20 cellular contexts compared by ENCODE assay signal in the genomic region with DNA sequence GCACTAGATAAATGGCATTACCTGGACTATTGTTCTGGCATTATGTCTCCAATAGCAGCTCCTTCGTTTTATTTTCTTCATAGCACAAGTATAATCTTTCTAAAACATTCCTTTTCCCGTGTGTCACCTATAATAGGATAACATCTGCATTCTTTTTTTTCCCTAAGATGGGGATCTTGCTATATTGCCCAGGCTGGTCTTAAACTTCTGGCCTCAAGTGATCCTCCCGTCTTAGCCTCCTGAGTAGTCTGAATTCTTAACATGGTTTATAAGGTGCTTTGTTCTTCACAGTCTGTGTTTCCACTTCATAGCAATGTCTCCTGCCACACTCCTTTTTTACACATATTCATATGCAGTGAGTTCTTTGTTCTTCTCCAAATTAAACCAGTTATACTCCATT. TPM values are rescaled to one million over a fixed set of nuclear protein-coding genes. Genes with fewer than 3 reads are reported as not detected.
DNase-seq lines count a peak whose midpoint lies in the region; ATAC-seq and TF ChIP-seq lines count a peak whose summit lies in the region.
"Had no signal": no experiment of that assay in that cellular context is flagged by ENCODE, and none has a peak within 500 bp of the region (broad histone marks: within the 10 kb centered on the region; RNA-seq: fewer than 3 reads in every experiment).

No MANE protein-coding gene starts in this region.

- intact Hi-C loops in activated naive CD4-positive, alpha-beta T cell treated with anti-CD3 and anti-CD28 coated beads for 36 hours (cut with micrococcal nuclease) = loop anchor here (5.0 kb wide), 2 partner anchors 291 to 1206 kb away; a partner anchor contains a TSS

- H3K4me3 Mint-ChIP-seq in activated naive CD4-positive, alpha-beta T cell treated with anti-CD3 and anti-CD28 coated beads for 36 hours = no peak overlapping the region
- H3K4me3 Mint-ChIP-seq in activated naive CD8-positive, alpha-beta T cell = no peak overlapping the region
- no peak overlapping the region for H3K4me3 Mint-ChIP-seq in natural killer cell treated with Interleukin-12 subunit alpha and Interleukin-12 subunit beta and Interleukin-15 and Interleukin-18, amount 100 ng/mL, for 72 hours
- H3K4me3 Mint-ChIP-seq: H9, IgD-negative memory B cell had no signal

- H3K36me3 ChIP-seq in SJCRH30 = peaks cover 81% of the 10 kb centered on the region

- DNase-seq in activated naive CD4-positive, alpha-beta T cell treated with anti-CD3 and anti-CD28 coated beads for 36 hours = no peak
- DNase-seq in activated naive CD4-positive, alpha-beta T cell treated with anti-CD3 and anti-CD28 coated beads, Interleukin-2, amount 50 U/mL, for 16 hours = no peak
- no peak for DNase-seq in natural killer cell treated with Interleukin-12 subunit alpha and Interleukin-12 subunit beta and Interleukin-15 and Interleukin-18, amount 100 ng/mL, for 72 hours (ENCODE audit: low spot score)
- DNase-seq in SJCRH30 (no peak), germinal center (ENCODE audit: low spot score) (no peak)
- DNase-seq: Calu3, DMS53, H9, MV-4-11, NCI-H1417 treated with DMSO at 0.1 percent for 48 hours, NCI-H2029, NCI-H2171, NCI-H446, NCI-H69, Right ventricle myocardium superior had no signal

- no peaks in the 10 kb centered on the region for H3K27me3 Mint-ChIP-seq in activated naive CD4-positive, alpha-beta T cell treated with anti-CD3 and anti-CD28 coated beads for 36 hours (ENCODE audit: low read depth)
- no peaks in the 10 kb centered on the region for H3K27me3 Mint-ChIP-seq in activated naive CD8-positive, alpha-beta T cell
- H3K27me3 Mint-ChIP-seq in natural killer cell treated with Interleukin-12 subunit alpha and Interleukin-12 subunit beta and Interleukin-15 and Interleukin-18, amount 100 ng/mL, for 72 hours = no peaks in the 10 kb centered on the region
- H3K27me3 Mint-ChIP-seq: IgD-negative memory B cell had no signal

- H3K27me3 ChIP-seq in SJCRH30 = no peaks in the 10 kb centered on the region

- H3K27ac ChIP-seq in SJCRH30 = no peak overlapping the region
- H3K27ac ChIP-seq: C4-2B had no signal

- peak; percentile 18 for TF ChIP-seq POLR2A in GM18505 (IDR thresholded peaks at IDR 0.05; ENCODE audit: borderline replicate concordance, extremely low read depth, insufficient read depth, insufficient read length)

- peaks cover 67% of the 10 kb centered on the region for H3K36me3 Mint-ChIP-seq in activated naive CD4-positive, alpha-beta T cell treated with anti-CD3 and anti-CD28 coated beads for 36 hours (ENCODE audit: low read depth)
- H3K36me3 Mint-ChIP-seq in activated naive CD8-positive, alpha-beta T cell = peaks cover 19% of the 10 kb centered on the region
- peaks cover 64% of the 10 kb centered on the region for H3K36me3 Mint-ChIP-seq in natural killer cell treated with Interleukin-12 subunit alpha and Interleukin-12 subunit beta and Interleukin-15 and Interleukin-18, amount 100 ng/mL, for 72 hours

- CTCF ChIA-PET in activated naive CD4-positive, alpha-beta T cell treated with anti-CD3 and anti-CD28 coated beads for 36 hours (lab: Charles Lee) = no interaction called here

- no peak for ATAC-seq in GM18505 (IDR thresholded peaks at IDR 0.05; ENCODE audit: unreplicated experiment)
- no peak for ATAC-seq in natural killer cell treated with Interleukin-12 subunit alpha and Interleukin-12 subunit beta and Interleukin-15 and Interleukin-18, amount 100 ng/mL, for 72 hours
- ATAC-seq in HG03175 (IDR thresholded peaks at IDR 0.05; ENCODE audit: unreplicated experiment) = no peak

- H3K4me3 ChIP-seq in SJCRH30 = no peak overlapping the region

- peaks cover 33% of the 10 kb centered on the region for H3K4me1 Mint-ChIP-seq in activated naive CD4-positive, alpha-beta T cell treated with anti-CD3 and anti-CD28 coated beads for 36 hours (ENCODE audit: low read depth)
- H3K4me1 Mint-ChIP-seq in activated naive CD8-positive, alpha-beta T cell (ENCODE audit: low read depth) = peaks cover 24% of the 10 kb centered on the region
- H3K4me1 Mint-ChIP-seq in natural killer cell treated with Interleukin-12 subunit alpha and Interleukin-12 subunit beta and Interleukin-15 and Interleukin-18, amount 100 ng/mL, for 72 hours (ENCODE audit: low read depth in 2 of 2) = peaks cover 22 to 29% of the 10 kb centered on the region in 2 donors

- H3K27ac Mint-ChIP-seq in activated naive CD4-positive, alpha-beta T cell treated with anti-CD3 and anti-CD28 coated beads for 36 hours = peak overlapping the region; percentile 25
- H3K27ac Mint-ChIP-seq in activated naive CD8-positive, alpha-beta T cell = peak overlapping the region; percentile 72
- peak overlapping the region; percentile 9 to 60 for H3K27ac Mint-ChIP-seq in natural killer cell treated with Interleukin-12 subunit alpha and Interleukin-12 subunit beta and Interleukin-15 and Interleukin-18, amount 100 ng/mL, for 72 hours
- H3K27ac Mint-ChIP-seq: H9, IgD-negative memory B cell had no signal

- H3K9me3 Mint-ChIP-seq in activated naive CD4-positive, alpha-beta T cell treated with anti-CD3 and anti-CD28 coated beads for 36 hours = no peaks in the 10 kb centered on the region
- no peaks in the 10 kb centered on the region for H3K9me3 Mint-ChIP-seq in activated naive CD8-positive, alpha-beta T cell (ENCODE audit: low read depth)
- no peaks in the 10 kb centered on the region for H3K9me3 Mint-ChIP-seq in natural killer cell treated with Interleukin-12 subunit alpha and Interleukin-12 subunit beta and Interleukin-15 and Interleukin-18, amount 100 ng/mL, for 72 hours
- H3K9me3 Mint-ChIP-seq: H9, IgD-negative memory B cell had no signal

- no peaks in the 10 kb centered on the region for H3K9me3 ChIP-seq in SJCRH30 (replicated peaks)

- no peaks in the 10 kb centered on the region for H3K4me1 ChIP-seq in SJCRH30

RNA-seq across cellular contexts. Expression of a gene that starts 8.6 kb away (rescaled TPM):
- 10 to 100 TPM; 46.0 to 48.8 TPM for total RNA-seq in activated naive CD4-positive, alpha-beta T cell treated with anti-CD3 and anti-CD28 coated beads for 36 hours
- 10 to 100 TPM; 71.0 to 78.0 TPM for total RNA-seq in natural killer cell treated with Interleukin-12 subunit alpha and Interleukin-12 subunit beta and Interleukin-15 and Interleukin-18, amount 100 ng/mL, for 72 hours
- 35.4 and 45.7 TPM in 2 replicates for total RNA-seq in SJCRH30 (2014; rRNA removed; shearing (Covaris generic))

RNA-seq across cellular contexts. Expression of a gene that starts 41.1 kb away (rescaled TPM):
- total RNA-seq in activated naive CD4-positive, alpha-beta T cell treated with anti-CD3 and anti-CD28 coated beads for 36 hours = 10 to 100 TPM; 36.3 to 37.3 TPM
- total RNA-seq in natural killer cell treated with Interleukin-12 subunit alpha and Interleukin-12 subunit beta and Interleukin-15 and Interleukin-18, amount 100 ng/mL, for 72 hours = 100 to 1,000 TPM in 1 of 2 donors, 10 to 100 TPM in 1; 77.2 to 132 TPM
- 72.4 and 87.5 TPM in 2 replicates for total RNA-seq in SJCRH30 (2014; rRNA removed; shearing (Covaris generic))

RNA-seq across cellular contexts. Expression of a gene that starts 46.2 kb away (rescaled TPM):
- total RNA-seq in activated naive CD4-positive, alpha-beta T cell treated with anti-CD3 and anti-CD28 coated beads for 36 hours = 100 to 1,000 TPM; 231 to 242 TPM
- 100 to 1,000 TPM; 213 to 259 TPM for total RNA-seq in natural killer cell treated with Interleukin-12 subunit alpha and Interleukin-12 subunit beta and Interleukin-15 and Interleukin-18, amount 100 ng/mL, for 72 hours
- 188 and 211 TPM in 2 replicates for total RNA-seq in SJCRH30 (2014; rRNA removed; shearing (Covaris generic))

RNA-seq across cellular contexts. Expression of a gene that starts 46.9 kb away (rescaled TPM):
- 10 to 100 TPM; 12.1 to 16.4 TPM for total RNA-seq in activated naive CD4-positive, alpha-beta T cell treated with anti-CD3 and anti-CD28 coated beads for 36 hours
- total RNA-seq in natural killer cell treated with Interleukin-12 subunit alpha and Interleukin-12 subunit beta and Interleukin-15 and Interleukin-18, amount 100 ng/mL, for 72 hours = 10 to 100 TPM; 11.9 to 19.2 TPM
- total RNA-seq in SJCRH30 (2014; rRNA removed; shearing (Covaris generic)) = 24.2 and 24.8 TPM in 2 replicates

RNA-seq across cellular contexts. Expression of a gene that starts 49.3 kb away (rescaled TPM):
- total RNA-seq in activated naive CD4-positive, alpha-beta T cell treated with anti-CD3 and anti-CD28 coated beads for 36 hours = 1 to 10 TPM in 1 of 2 experiments, under 1 TPM in 1; 0.74 to 1.0 TPM
- total RNA-seq in natural killer cell treated with Interleukin-12 subunit alpha and Interleukin-12 subunit beta and Interleukin-15 and Interleukin-18, amount 100 ng/mL, for 72 hours = not detected
- total RNA-seq in SJCRH30 (2014; rRNA removed; shearing (Covaris generic)) = 0.85 and 1.2 TPM in 2 replicates
